8 cellular contexts compared by ENCODE assay signal in genomic region chr5:80406980-80407734, GRCh38. TPM values are rescaled to one million over a fixed set of nuclear protein-coding genes. Genes with fewer than 3 reads are reported as not detected.
DNase-seq lines count a peak whose midpoint lies in the region; ATAC-seq and TF ChIP-seq lines count a peak whose summit lies in the region.

No MANE protein-coding gene starts in this region.

- H3K4me1 Mint-ChIP-seq in WTC11 = peaks cover 11% of the 10 kb centered on the region

- H3K14ac ChIP-seq in neuronal stem cell (ENCODE audit: low read length) = no peak overlapping the region

- POLR2A ChIA-PET in WTC11 (lab: Charles Lee) = interaction anchor here (0.8 to 1.0 kb wide), 4 partner anchors 18 to 248 kb away, joined by 3 to 4 read pairs (median 3); partner anchors contain the start of gene ANKRD34B

- peaks cover 0 to 1% of the 10 kb centered on the region in 2 donors for H3K4me1 ChIP-seq in neuronal stem cell (ENCODE audit: control insufficient read depth in 2 of 2, insufficient read depth in 1 of 2, low read depth in 1 of 2, low read length in 2 of 2)

- no peaks in the 10 kb centered on the region for H3K27me3 ChIP-seq in neuronal stem cell (ENCODE audit: control insufficient read depth in 3 of 3, insufficient read depth in 3 of 3, low read depth in 1 of 3, low read length in 3 of 3)

- no peak for TF ChIP-seq CTCF in WTC11 (IDR thresholded peaks at IDR 0.05)

- DNase-seq in DMS53 treated with DMSO at 0.1 percent for 48 hours (lab: John Stamatoyannopoulos, UW; ENCODE audit: unreplicated experiment) (peak; percentile 33), WTC11 (ENCODE audit: low spot score) (no peak), fibroblast of gingiva (ENCODE audit: low read depth) (peak; percentile 66), neuronal stem cell (ENCODE audit: low spot score) (peak; percentile 4), KBM-7 (no peak)

- H2AK5ac ChIP-seq in neuronal stem cell (ENCODE audit: low read depth, low read length) = peak overlapping the region; percentile 78

- H2BK120ac ChIP-seq in neuronal stem cell (ENCODE audit: low read depth, low read length) = no peak overlapping the region

- H4K91ac ChIP-seq in neuronal stem cell (ENCODE audit: low read depth, low read length, poor library complexity) = no peak overlapping the region

- WGBS in neuronal stem cell (ENCODE audit: extremely low coverage in 2 of 2, insufficient read length in 2 of 2, insufficient replicate concordance in 1 of 2), 2 donors = no CpG with 5 or more reads among the region's 31 CpGs

- H2AFZ ChIP-seq in neuronal stem cell (ENCODE audit: low read length) = peak overlapping the region; percentile 94

- H3K36me3 Mint-ChIP-seq in WTC11 = peaks cover 11% of the 10 kb centered on the region

- H3K79me1 ChIP-seq in neuronal stem cell (ENCODE audit: low read depth, low read length) = no peaks in the 10 kb centered on the region

- in situ Hi-C loops in KBM-7 (cut with MboI; ENCODE audit: low pct_unique_long_range_greater_than_20kb, low sequenced_read_pairs) = no loop called here

- no peak overlapping the region for H3K4ac ChIP-seq in neuronal stem cell (ENCODE audit: low read length)

- H3K36me3 ChIP-seq in neuronal stem cell (replicated peaks in 1 of 2; ENCODE audit: control insufficient read depth in 2 of 2, insufficient read depth in 2 of 2, low read length in 2 of 2) = peaks cover 0 to 14% of the 10 kb centered on the region in 2 donors

- no peaks in the 10 kb centered on the region for H3K9me3 Mint-ChIP-seq in WTC11

- peak overlapping the region; percentile 80 to 82 for H3K4me3 ChIP-seq in neuronal stem cell (ENCODE audit: low read length in 2 of 2)

- H2BK15ac ChIP-seq in neuronal stem cell (ENCODE audit: low read length) = no peak overlapping the region

- H3K18ac ChIP-seq in neuronal stem cell (ENCODE audit: low read length) = peak overlapping the region; percentile 98

- H3K4me2 ChIP-seq in neuronal stem cell (ENCODE audit: insufficient read depth, low read length, poor library complexity, severe bottlenecking) = peak overlapping the region; percentile 43

- peak overlapping the region; percentile 45 for H3K23ac ChIP-seq in neuronal stem cell (ENCODE audit: low read depth, low read length, poor library complexity)

- CTCF ChIA-PET in WTC11 (lab: Charles Lee) = interaction anchor here (0.6 to 3.5 kb wide), 10 partner anchors 61 to 689 kb away, joined by 3 to 18 read pairs (median 5); no protein-coding TSS in a partner anchor

- no peak overlapping the region for H2BK5ac ChIP-seq in neuronal stem cell (ENCODE audit: low read length)

- no peak overlapping the region for H2BK12ac ChIP-seq in neuronal stem cell (ENCODE audit: low read length)

- ATAC-seq in HG03025 (IDR thresholded peaks at IDR 0.05; ENCODE audit: low FRiP score, unreplicated experiment) (peak; percentile 47), WTC11 (peak; percentile 70), GM19324 (IDR thresholded peaks at IDR 0.05; ENCODE audit: low FRiP score, unreplicated experiment) (no peak), HG03378 (IDR thresholded peaks at IDR 0.05; ENCODE audit: unreplicated experiment) (no peak)

- peak overlapping the region; percentile 96 for H3K9ac ChIP-seq in neuronal stem cell (ENCODE audit: low read depth, low read length, poor library complexity)

- H3K27ac Mint-ChIP-seq in WTC11 = peak overlapping the region; percentile 94

- H3K27ac ChIP-seq in neuronal stem cell (replicated peaks; ENCODE audit: low read length) = peak overlapping the region; percentile 71

- H3K27me3 Mint-ChIP-seq in WTC11 (ENCODE audit: low read depth) = no peaks in the 10 kb centered on the region

- no peak overlapping the region for H4K8ac ChIP-seq in neuronal stem cell (ENCODE audit: low read depth, low read length)

- H3K4me3 Mint-ChIP-seq in WTC11 = peak overlapping the region; percentile 95

- H3K9me3 ChIP-seq in neuronal stem cell (replicated peaks in 1 of 2; ENCODE audit: control insufficient read depth in 2 of 2, insufficient read depth in 1 of 2, low read depth in 1 of 2, low read length in 2 of 2) = peaks cover 0 to 6% of the 10 kb centered on the region in 2 donors

TF ChIP-seq in WTC11, 78 proteins besides CTCF, POLR2A, EP300 and RAD21:
- TF ChIP-seq SMAD3 (CRISPR knock-in tag; IDR thresholded peaks at IDR 0.05; ENCODE audit: borderline replicate concordance) = no peak
- TF ChIP-seq, protein P1, sequence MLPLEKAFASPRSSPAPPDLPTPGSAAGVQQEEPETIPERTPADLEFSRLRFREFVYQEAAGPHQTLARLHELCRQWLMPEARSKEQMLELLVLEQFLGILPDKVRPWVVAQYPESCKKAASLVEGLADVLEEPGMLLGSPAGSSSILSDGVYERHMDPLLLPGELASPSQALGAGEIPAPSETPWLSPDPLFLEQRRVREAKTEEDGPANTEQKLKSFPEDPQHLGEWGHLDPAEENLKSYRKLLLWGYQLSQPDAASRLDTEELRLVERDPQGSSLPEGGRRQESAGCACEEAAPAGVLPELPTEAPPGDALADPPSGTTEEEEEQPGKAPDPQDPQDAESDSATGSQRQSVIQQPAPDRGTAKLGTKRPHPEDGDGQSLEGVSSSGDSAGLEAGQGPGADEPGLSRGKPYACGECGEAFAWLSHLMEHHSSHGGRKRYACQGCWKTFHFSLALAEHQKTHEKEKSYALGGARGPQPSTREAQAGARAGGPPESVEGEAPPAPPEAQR (CRISPR knock-in tag; IDR thresholded peaks at IDR 0.05) = no peak
- TF ChIP-seq ZNF121 (CRISPR knock-in tag; IDR thresholded peaks at IDR 0.05) = peak; percentile 71; the same call in 1 of the 2 replicates
- no peak for TF ChIP-seq E2F5 (CRISPR knock-in tag; IDR thresholded peaks at IDR 0.05)
- TF ChIP-seq NR3C1 (CRISPR knock-in tag; conservative IDR thresholded peaks at IDR 0.05; ENCODE audit: low read depth) = no peak
- TF ChIP-seq SOX15 (CRISPR knock-in tag; IDR thresholded peaks at IDR 0.05) = no peak
- no peak for TF ChIP-seq NFATC4 (CRISPR knock-in tag; IDR thresholded peaks at IDR 0.05)
- TF ChIP-seq ZNF317 (CRISPR knock-in tag; IDR thresholded peaks at IDR 0.05; ENCODE audit: borderline replicate concordance, low read depth) = no peak

RNA-seq across cellular contexts. Expression of gene ZFYVE16, which starts 0.7 kb away (rescaled TPM):
- total RNA-seq in WTC11 (2021) = 25.3 to 35.1 TPM (median 32.5 TPM) in 3 replicates
- 28.6 TPM for polyA plus RNA-seq in neuronal stem cell (2013, experiment 1 of 2)
- 27.9 TPM for polyA plus RNA-seq in neuronal stem cell (2013, experiment 2 of 2)

Comparison
In these comparisons a context has a peak if more than half of its experiments do, and no peak if none do; other contexts are left out.
1. DNase-seq: peak in DMS53 treated with DMSO at 0.1 percent for 48 hours (single experiment), fibroblast of gingiva (single experiment) and neuronal stem cell (single experiment); none in WTC11 (single experiment) and KBM-7 (single experiment).
2. ATAC-seq: peak in HG03025 (single experiment) and WTC11 (single experiment); none in GM19324 (single experiment) and HG03378 (single experiment).